In genomic region chr2:15230599-15231192, GRCh38 we compare ENCODE assay signal across 27 cellular contexts.
"Had no signal": no experiment of that assay in that cellular context is flagged by ENCODE, and none has a peak within 500 bp of the region (broad histone marks: within the 10 kb centered on the region; RNA-seq: fewer than 3 reads in every experiment).

No MANE protein-coding gene starts in this region.

- ATAC-seq: activated CD4-positive, alpha-beta T cell treated with anti-CD3 and anti-CD28 coated beads for 36 hours; activated T-cell treated with anti-CD3 and anti-CD28 coated beads, Interleukin-2, amount 50 U/mL, for 72 hours; Panc1; Right ventricle myocardium inferior had no signal

- H3K27me3 Mint-ChIP-seq: activated CD4-positive, alpha-beta memory T cell treated with anti-CD3 and anti-CD28 coated beads, Interleukin-2, amount 10 ng/mL, durations not matched to agents 7 days and 5 days; activated CD4-positive, alpha-beta T cell treated with anti-CD3 and anti-CD28 coated beads for 36 hours; activated naive CD4-positive, alpha-beta T cell treated with anti-CD3 and anti-CD28 coated beads, Interleukin-2, amount 10 ng/mL, durations not matched to agents 7 days and 5 days; activated naive CD8-positive, alpha-beta T cell treated with anti-CD3 and anti-CD28 coated beads, Interleukin-2, amount 10 ng/mL, durations not matched to agents 7 days and 5 days had no signal

- H3K27ac ChIP-seq: adrenal gland, breast epithelium, SK-N-MC, VCaP had no signal

- H3K9me3 Mint-ChIP-seq: activated naive CD4-positive, alpha-beta T cell treated with anti-CD3 and anti-CD28 coated beads, Interleukin-2, amount 10 ng/mL, durations not matched to agents 7 days and 5 days; activated naive CD8-positive, alpha-beta T cell treated with anti-CD3 and anti-CD28 coated beads, Interleukin-2, amount 10 ng/mL, durations not matched to agents 7 days and 5 days; activated T-helper 2 cell treated with anti-CD3 and anti-CD28 coated beads, Interferon-gamma antibody, Interleukin-2, Interleukin-4, amounts not matched to agents 10 μg/mL and 5 μg/mL and 100 μg/mL, durations not matched to agents 14 hours and 24 hours and 36 hours had no signal

- H3K4me1 ChIP-seq: adrenal gland, breast epithelium had no signal

- H3K9me3 ChIP-seq: adrenal gland had no signal

- H3K36me3 ChIP-seq: adrenal gland, breast epithelium had no signal

- H3K27ac Mint-ChIP-seq: activated CD4-positive, alpha-beta memory T cell treated with anti-CD3 and anti-CD28 coated beads, Interleukin-2, amount 10 ng/mL, durations not matched to agents 7 days and 5 days; activated CD4-positive, alpha-beta T cell treated with anti-CD3 and anti-CD28 coated beads for 36 hours; activated naive CD4-positive, alpha-beta T cell treated with anti-CD3 and anti-CD28 coated beads, Interleukin-2, amount 10 ng/mL, durations not matched to agents 7 days and 5 days; activated naive CD8-positive, alpha-beta T cell treated with anti-CD3 and anti-CD28 coated beads, Interleukin-2, amount 10 ng/mL, durations not matched to agents 7 days and 5 days; activated T-cell treated with anti-CD3 and anti-CD28 coated beads, Interleukin-2, amount 50 U/mL, for 72 hours; activated T-helper 2 cell treated with anti-CD3 and anti-CD28 coated beads, Interferon-gamma antibody, Interleukin-2, Interleukin-4, amounts not matched to agents 10 μg/mL and 5 μg/mL and 100 μg/mL, durations not matched to agents 14 hours and 24 hours and 36 hours had no signal

- H3K4me3 ChIP-seq: adrenal gland, breast epithelium, SK-N-MC had no signal

- DNase-seq: activated CD4-positive, alpha-beta memory T cell treated with anti-CD3 and anti-CD28 coated beads, Interleukin-2, amount 10 ng/mL, durations not matched to agents 7 days and 5 days; activated CD4-positive, alpha-beta T cell treated with anti-CD3 and anti-CD28 coated beads for 36 hours; activated CD4-positive, alpha-beta T cell treated with anti-CD3 and anti-CD28 coated beads, Interleukin-2, amount 50 U/mL, for 1 hour; activated CD8-positive, alpha-beta memory T cell treated with anti-CD3 and anti-CD28 coated beads, Interleukin-2, amount 50 U/mL, for 4 hours; activated gamma-delta T cell treated with Interleukin-2 at 50 U/mL for 16 hours; activated naive CD4-positive, alpha-beta T cell treated with anti-CD3 and anti-CD28 coated beads, Interleukin-2, amount 10 ng/mL, durations not matched to agents 7 days and 5 days; activated naive CD8-positive, alpha-beta T cell treated with anti-CD3 and anti-CD28 coated beads, Interleukin-2, amount 10 ng/mL, durations not matched to agents 7 days and 5 days; activated T-cell treated with anti-CD3 and anti-CD28 coated beads, Interleukin-2, amount 50 U/mL, for 72 hours; adrenal gland; anterior cingulate cortex; Karpas-422; NCI-H1105 treated with DMSO at 0.1 percent for 48 hours; NCI-H1436 treated with DMSO at 0.1 percent for 48 hours; NCI-H187; NCI-H2081; NCI-H510A treated with DMSO at 0.1 percent for 48 hours; NCI-H69; NK-92 treated with Interleukin-12 subunit alpha and Interleukin-12 subunit beta, amount 100 ng/mL, for 24 hours; OCI-M1; RPMI8226; T-helper 1 cell had no signal

- H3K4me1 Mint-ChIP-seq: activated CD4-positive, alpha-beta memory T cell treated with anti-CD3 and anti-CD28 coated beads, Interleukin-2, amount 10 ng/mL, durations not matched to agents 7 days and 5 days; activated CD4-positive, alpha-beta T cell treated with anti-CD3 and anti-CD28 coated beads for 36 hours; activated naive CD4-positive, alpha-beta T cell treated with anti-CD3 and anti-CD28 coated beads, Interleukin-2, amount 10 ng/mL, durations not matched to agents 7 days and 5 days; activated naive CD8-positive, alpha-beta T cell treated with anti-CD3 and anti-CD28 coated beads, Interleukin-2, amount 10 ng/mL, durations not matched to agents 7 days and 5 days had no signal

- H3K27me3 ChIP-seq: adrenal gland, breast epithelium had no signal

- H3K4me3 Mint-ChIP-seq: activated CD4-positive, alpha-beta memory T cell treated with anti-CD3 and anti-CD28 coated beads, Interleukin-2, amount 10 ng/mL, durations not matched to agents 7 days and 5 days; activated CD4-positive, alpha-beta T cell treated with anti-CD3 and anti-CD28 coated beads for 36 hours; activated naive CD4-positive, alpha-beta T cell treated with anti-CD3 and anti-CD28 coated beads, Interleukin-2, amount 10 ng/mL, durations not matched to agents 7 days and 5 days; activated naive CD8-positive, alpha-beta T cell treated with anti-CD3 and anti-CD28 coated beads, Interleukin-2, amount 10 ng/mL, durations not matched to agents 7 days and 5 days; activated T-cell treated with anti-CD3 and anti-CD28 coated beads, Interleukin-2, amount 50 U/mL, for 72 hours had no signal
